Comparison of ENCODE assay signal across 1 cellular context in genomic region chr4:8547108-8547911, GRCh38.
TF ChIP-seq lines count a peak whose summit lies in the region.

No MANE protein-coding gene starts in this region.

TF ChIP-seq in GM12878, 131 proteins besides CTCF, POLR2A, EP300 and RAD21:
- TF ChIP-seq PRDM15 (CRISPR knock-in tag; IDR thresholded peaks at IDR 0.05) (no peak), NRF1 (conservative IDR thresholded peaks at IDR 0.05; ENCODE audit: low read depth, low read length) (no peak), USF2 (IDR thresholded peaks at IDR 0.05; ENCODE audit: borderline replicate concordance, low read depth, low read length) (no peak), KAT2A (conservative IDR thresholded peaks at IDR 0.05; ENCODE audit: control insufficient read depth, low read depth, low read length) (no peak), POU2F2 (IDR thresholded peaks at IDR 0.05; ENCODE audit: borderline replicate concordance, low read depth, low read length) (no peak), KDM1A (IDR thresholded peaks at IDR 0.05; ENCODE audit: borderline replicate concordance) (no peak)
